In the genomic region with DNA sequence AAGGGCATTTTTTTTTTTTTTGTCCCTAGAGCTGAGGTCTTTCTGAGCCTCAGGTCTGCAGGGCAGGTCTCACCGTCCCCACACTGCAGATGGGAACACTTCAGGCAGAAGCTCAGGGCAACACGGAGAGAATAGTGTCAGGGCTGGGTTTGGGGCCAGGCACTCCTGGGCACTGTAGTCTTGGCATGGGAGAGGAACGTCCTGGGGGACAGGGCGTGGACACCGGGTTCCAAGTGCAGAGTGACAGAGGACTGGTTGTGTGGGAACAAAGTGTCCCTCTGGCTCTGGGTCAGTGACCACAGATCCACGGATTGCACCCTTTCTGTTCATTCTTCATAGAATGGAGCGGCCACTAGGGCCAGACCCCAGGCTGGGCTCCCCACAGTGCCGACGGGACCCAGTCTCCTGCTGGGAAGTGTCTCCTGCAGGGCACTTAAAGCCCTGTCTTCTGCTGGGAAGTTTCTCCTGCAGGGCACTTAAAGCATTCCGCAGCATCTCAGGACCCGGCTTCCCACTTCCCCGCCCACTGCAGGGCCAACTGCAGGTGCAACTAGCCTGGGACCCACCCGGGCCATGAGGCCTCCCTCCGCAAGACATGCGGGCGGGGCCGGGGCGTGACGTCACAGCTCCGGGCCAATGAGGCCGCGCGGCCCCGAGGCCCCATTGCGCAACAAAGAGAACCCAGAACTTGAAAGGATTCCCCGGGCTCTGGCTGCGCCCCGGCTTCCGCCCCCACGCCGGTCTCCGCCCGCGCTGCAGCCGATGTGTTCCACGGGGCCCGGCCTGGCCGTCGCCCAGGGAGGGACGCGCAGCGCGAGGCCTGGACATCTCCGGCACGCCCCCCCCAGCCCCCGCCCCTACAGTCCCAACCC, we compare ENCODE assay signal across 8 cellular contexts. TPM values are rescaled to one million over a fixed set of nuclear protein-coding genes. Genes with fewer than 3 reads are reported as not detected.
DNase-seq lines count a peak whose midpoint lies in the region; ATAC-seq and TF ChIP-seq lines count a peak whose summit lies in the region.

No MANE protein-coding gene starts in this region.

- intact Hi-C loops in testis (cut with DNase I; ENCODE audit: low total_unique reads) = no loop called here

- H3K9me3 Mint-ChIP-seq in osteocyte (ENCODE audit: unreplicated experiment) = no peaks in the 10 kb centered on the region

- peaks cover 3% of the 10 kb centered on the region for H3K4me1 Mint-ChIP-seq in osteocyte (ENCODE audit: unreplicated experiment)

- no peak overlapping the region for H3K27ac Mint-ChIP-seq in osteocyte (ENCODE audit: unreplicated experiment)

- TF ChIP-seq POLR2A in testis (IDR thresholded peaks at IDR 0.05) = no peak
- no peak for TF ChIP-seq POLR2A in GM18505 (IDR thresholded peaks at IDR 0.05; ENCODE audit: borderline replicate concordance, extremely low read depth, insufficient read depth, insufficient read length)

- H3K4me3 ChIP-seq in HL-60 (replicated peaks; ENCODE audit: insufficient read depth, low read length) (peak overlapping the region; percentile 36), foreskin fibroblast (ENCODE audit: low read depth in 1 of 2, low read length in 2 of 2) (peak overlapping the region; percentile 65 to 66), testis (peak overlapping the region; percentile 60 to 69)

- ATAC-seq in GM18505 (IDR thresholded peaks at IDR 0.05; ENCODE audit: unreplicated experiment) = no peak

- no peaks in the 10 kb centered on the region for H3K27me3 Mint-ChIP-seq in osteocyte (ENCODE audit: unreplicated experiment)

- TF ChIP-seq CTCF in GM10266 (IDR thresholded peaks at IDR 0.05; ENCODE audit: control insufficient read depth, insufficient read depth, low read depth, missing control alignments) (no peak), HL-60 (IDR thresholded peaks at IDR 0.05; ENCODE audit: insufficient read depth, low read length) (no peak), foreskin fibroblast (IDR thresholded peaks at IDR 0.05; ENCODE audit: low read depth, low read length) (no peak), osteocyte (IDR thresholded peaks at IDR 0.05) (no peak), testis (IDR thresholded peaks at IDR 0.05) (no peak)

- H3K27ac ChIP-seq in HL-60 (replicated peaks) (no peak overlapping the region), testis (peak overlapping the region in 1 of 2 donors; percentile 73)

- H3K4me1 ChIP-seq in testis = peaks cover 16% of the 10 kb centered on the region

- 7 to 9% methylated on average over 17 to 33 of the region's 46 CpGs for WGBS in testis, 2 donors

- no peaks in the 10 kb centered on the region for H3K36me3 Mint-ChIP-seq in osteocyte (ENCODE audit: unreplicated experiment)

- H3K4me3 Mint-ChIP-seq in osteocyte (ENCODE audit: unreplicated experiment) = peak overlapping the region; percentile 38

- DNase-seq in GM10266 (ENCODE audit: extremely low spot score) (peak; percentile 96), HL-60 (ENCODE audit: low read depth in 1 of 2, low spot score in 1 of 2) (peak; percentile 71 to 90), SIG-M5 treated with dmso at 0.1 percent for 504 hours (lab: John Stamatoyannopoulos, UW; ENCODE audit: unreplicated experiment) (peak; percentile 73), foreskin fibroblast (peak; percentile 81 to 95), osteocyte (ENCODE audit: extremely low spot score, unreplicated experiment) (no peak), testis (peak; percentile 86)
- peak; percentile 63 for DNase-seq in activated effector memory CD4-positive, alpha-beta T cell treated with Interleukin-2 at 50 U/mL for 16 hours

- H3K27me3 ChIP-seq in HL-60 (ENCODE audit: insufficient read depth, poor library complexity, severe bottlenecking) (peaks cover 31% of the 10 kb centered on the region), testis (no peaks in the 10 kb centered on the region)

- no peaks in the 10 kb centered on the region for H3K9me3 ChIP-seq in testis

- no peaks in the 10 kb centered on the region for H3K36me3 ChIP-seq in testis (ENCODE audit: low read depth, missing control alignments)

RNA-seq across cellular contexts. Expression of a gene that starts 1.2 kb away (rescaled TPM):
- total RNA-seq in osteocyte = 4.2 and 4.4 TPM in 2 replicates
- 1 to 10 TPM; 5.7 to 6.3 TPM for total RNA-seq in testis
- 5.8 TPM for polyA plus RNA-seq in testis (ENCODE audit: insufficient read depth, low read depth, low replicate concordance)

RNA-seq across cellular contexts. Expression of a gene that starts 15.7 kb away (rescaled TPM):
- total RNA-seq in osteocyte (not detected in 2 replicates), testis (not detected)
- polyA plus RNA-seq in testis (ENCODE audit: insufficient read depth, low read depth, low replicate concordance) = not detected

RNA-seq across cellular contexts. Expression of a gene that starts 24.0 kb away (rescaled TPM):
- total RNA-seq in osteocyte (74.7 and 81.1 TPM in 2 replicates), testis (10 to 100 TPM; 33.0 to 36.5 TPM)
- polyA plus RNA-seq in testis (ENCODE audit: insufficient read depth, low read depth, low replicate concordance) = 26.7 TPM

RNA-seq across cellular contexts. Expression of a gene that starts 53.8 kb away (rescaled TPM):
- total RNA-seq in osteocyte (12.4 TPM in 2 replicates), testis (10 to 100 TPM; 13.2 to 20.1 TPM)
- 4.8 TPM for polyA plus RNA-seq in testis (ENCODE audit: insufficient read depth, low read depth, low replicate concordance)
